27 cellular contexts compared by ENCODE assay signal in the genomic region with DNA sequence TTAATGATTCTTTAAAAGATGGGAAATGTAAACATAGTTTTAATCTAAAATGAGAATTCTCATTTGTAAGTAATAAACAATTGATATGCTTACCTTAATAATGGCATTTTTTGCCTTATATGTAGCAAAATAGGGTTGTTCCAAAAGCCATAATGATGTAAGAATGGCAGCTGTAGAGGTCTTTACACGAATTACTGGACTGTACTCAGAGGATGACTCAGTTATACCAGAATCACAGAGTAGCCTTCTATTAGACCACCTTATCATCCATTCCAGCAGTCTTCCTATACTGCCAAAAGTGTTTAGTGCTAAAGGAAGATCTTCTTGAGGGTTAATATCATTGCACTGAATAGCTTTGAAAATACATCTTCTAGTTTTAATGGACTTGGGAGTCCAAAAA.
"Had no signal": no experiment of that assay in that cellular context is flagged by ENCODE, and none has a peak within 500 bp of the region (broad histone marks: within the 10 kb centered on the region; RNA-seq: fewer than 3 reads in every experiment).

No MANE protein-coding gene starts in this region.

- H3K27me3 ChIP-seq: SJCRH30 had no signal

- H3K9me3 ChIP-seq: SJCRH30 had no signal

- H3K27ac ChIP-seq: SJCRH30, SK-N-MC had no signal

- FAIRE-seq: bronchial epithelial cell, TTC549 had no signal

- H3K4me1 ChIP-seq: SJCRH30 had no signal

- DNase-seq: activated CD4-positive, alpha-beta T cell treated with anti-CD3 and anti-CD28 coated beads for 36 hours; activated CD4-positive, alpha-beta T cell treated with anti-CD3 and anti-CD28 coated beads, Interleukin-2, amount 10 ng/mL, durations not matched to agents 7 days and 5 days; activated CD4-positive, alpha-beta T cell treated with anti-CD3 and anti-CD28 coated beads, Interleukin-2, amount 50 U/mL, for 48 hours; activated CD8-positive, alpha-beta T cell treated with anti-CD3 and anti-CD28 coated beads, Interleukin-2, amount 10 ng/mL, durations not matched to agents 7 days and 5 days; activated gamma-delta T cell; activated naive CD4-positive, alpha-beta T cell treated with Interleukin-2 at 50 U/mL for 16 hours; activated T-cell treated with anti-CD3 and anti-CD28 coated beads, Interleukin-2, amount 50 U/mL, for 24 hours; anterior cingulate cortex; caudate nucleus; cerebellar nuclear complex; NCI-H1048; NCI-H1105 treated with DMSO at 0.1 percent for 48 hours; NCI-H1436; NCI-H1694; NCI-H2029; NCI-H510A; NCI-H526; NCI-H748 treated with DMSO at 0.1 percent for 48 hours; NK-92 treated with Interleukin-12 subunit alpha and Interleukin-12 subunit beta, amount 100 ng/mL, for 24 hours; SHP77; SJCRH30 had no signal

- ATAC-seq: activated CD4-positive, alpha-beta T cell treated with anti-CD3 and anti-CD28 coated beads for 36 hours; activated CD4-positive, CD25-positive, alpha-beta regulatory T cell treated with anti-CD3 and anti-CD28 coated beads, Interleukin-2, amount 50 U/mL, for 24 hours; activated CD8-positive, alpha-beta T cell treated with anti-CD3 and anti-CD28 coated beads, Interleukin-2, amount 10 ng/mL, durations not matched to agents 7 days and 5 days; Panc1; WTC11 had no signal

- H3K4me3 ChIP-seq: SJCRH30, SK-N-MC had no signal
